Comparison of ENCODE assay signal across 17 cellular contexts in genomic region chr7:4014649-4015048, GRCh38.
DNase-seq lines count a peak whose midpoint lies in the region; ATAC-seq, FAIRE-seq and TF ChIP-seq lines count a peak whose summit lies in the region.
"Had no signal": no experiment of that assay in that cellular context is flagged by ENCODE, and none has a peak within 500 bp of the region (broad histone marks: within the 10 kb centered on the region; RNA-seq: fewer than 3 reads in every experiment).

No MANE protein-coding gene starts in this region.

- no peak for TF ChIP-seq RAD21 in HepG2 (CRISPR knock-in tag; IDR thresholded peaks at IDR 0.05)

- H3K27me3 ChIP-seq in right lobe of liver (no peaks in the 10 kb centered on the region), HepG2 (ENCODE audit: control insufficient read depth in 1 of 2, insufficient read depth in 2 of 2, low read length in 2 of 2) (no peaks in the 10 kb centered on the region), endothelial cell of umbilical vein (ENCODE audit: control insufficient read depth in 2 of 2, insufficient read depth in 2 of 2, low read length in 2 of 2) (no peaks in the 10 kb centered on the region), vagina (no peaks in the 10 kb centered on the region)
- H3K27me3 ChIP-seq: BLaER1 had no signal

- TF ChIP-seq POLR2A in right lobe of liver (IDR thresholded peaks at IDR 0.05) (no peak), HepG2 (IDR thresholded peaks at IDR 0.05; ENCODE audit: insufficient read depth in 1 of 2, low read depth in 2 of 2, low read length in 2 of 2) (no peak), endothelial cell of umbilical vein (IDR thresholded peaks at IDR 0.05; ENCODE audit: low read depth, low read length) (no peak), vagina (IDR thresholded peaks at IDR 0.05) (no peak)

- intact Hi-C loops in right lobe of liver (cut with DNase I) = no loop called here
- intact Hi-C loops in HepG2 (cut with micrococcal nuclease; ENCODE audit: unreplicated experiment) = no loop called here
- intact Hi-C loops in endothelial cell of umbilical vein (cut with micrococcal nuclease) = no loop called here
- intact Hi-C loops in vagina (cut with DNase I) = no loop called here

- no peak overlapping the region for H3K27ac ChIP-seq in right lobe of liver
- no peak overlapping the region for H3K27ac ChIP-seq in HepG2 (ENCODE audit: extremely low read length, insufficient read depth, low read length)
- peak overlapping the region; percentile 50 for H3K27ac ChIP-seq in endothelial cell of umbilical vein (ENCODE audit: insufficient read depth, low read depth, low read length)
- H3K27ac ChIP-seq in vagina = no peak overlapping the region
- H3K27ac ChIP-seq: BLaER1, HL-60 had no signal

- H3K4me3 ChIP-seq in right lobe of liver (no peak overlapping the region), HepG2 (replicated peaks in 1 of 3; ENCODE audit: insufficient read depth in 1 of 3, low read depth in 2 of 3, low read length in 3 of 3) (no peak overlapping the region), endothelial cell of umbilical vein (replicated peaks in 1 of 3; ENCODE audit: insufficient read depth in 1 of 3, low read depth in 1 of 3, low read length in 3 of 3) (no peak overlapping the region), vagina (no peak overlapping the region)
- H3K4me3 ChIP-seq: BLaER1, GM12878 had no signal

- no peaks in the 10 kb centered on the region for H3K9me1 ChIP-seq in endothelial cell of umbilical vein (replicated peaks; ENCODE audit: control insufficient read depth, extremely low read depth, insufficient read depth, low read length)

- FAIRE-seq in HepG2 (lab: Jason Lieb, UNC) (no peak), endothelial cell of umbilical vein (lab: Jason Lieb, UNC) (peak; percentile 26)
- FAIRE-seq: GM12878 had no signal

- DNase-seq in right lobe of liver (no peak), HepG2 (ENCODE audit: low spot score) (no peak), endothelial cell of umbilical vein (ENCODE audit: low read depth, low spot score) (no peak), retina (peak; percentile 50), vagina (ENCODE audit: extremely low spot score in 2 of 2) (peak; percentile 7 to 20), CD1c-positive myeloid dendritic cell (ENCODE audit: extremely low spot score) (no peak)
- DNase-seq: 8988T; AML-193; CD4-positive, CD25-positive, alpha-beta regulatory T cell; DMS79; GOT3; H9 had no signal

- CTCF ChIA-PET in HepG2 (lab: Yijun Ruan, JAX; ENCODE audit: low intra/inter-chr PET ratio, low total read pairs) = no interaction called here
- CTCF ChIA-PET in endothelial cell of umbilical vein (lab: Charles Lee) = no interaction called here

- H3K36me3 ChIP-seq in right lobe of liver (no peaks in the 10 kb centered on the region), HepG2 (replicated peaks in 1 of 2; ENCODE audit: control insufficient read depth in 1 of 2, insufficient read depth in 2 of 2, low read length in 2 of 2) (no peaks in the 10 kb centered on the region), endothelial cell of umbilical vein (ENCODE audit: control insufficient read depth in 2 of 2, extremely low read depth in 1 of 2, insufficient read depth in 2 of 2, low read length in 2 of 2) (no peaks in the 10 kb centered on the region), vagina (peaks cover 0 to 8% of the 10 kb centered on the region in 2 donors)
- H3K36me3 ChIP-seq: BLaER1 had no signal

- no peaks in the 10 kb centered on the region for H3K79me2 ChIP-seq in HepG2 (ENCODE audit: insufficient read depth, low read length)
- H3K79me2 ChIP-seq in endothelial cell of umbilical vein (ENCODE audit: control insufficient read depth, insufficient read depth, low read length) = no peaks in the 10 kb centered on the region

- POLR2A ChIA-PET in HepG2 (lab: Yijun Ruan, JAX) = no interaction called here
- POLR2A ChIA-PET in endothelial cell of umbilical vein (lab: Charles Lee) = no interaction called here

- TF ChIP-seq EP300 in HepG2 (IDR thresholded peaks at IDR 0.05; ENCODE audit: low read depth in 2 of 2, low read length in 2 of 2) (no peak), HepG2 (CRISPR knock-in tag; IDR thresholded peaks at IDR 0.05; ENCODE audit: borderline replicate concordance) (no peak)

- in situ Hi-C loops in HepG2 (cut with HindIII; ENCODE audit: extremely low pct_ligation_motif_present, low pct_unique_long_range_greater_than_20kb) = no loop called here

- H2AFZ ChIP-seq in HepG2 (ENCODE audit: low read length) (no peak overlapping the region), endothelial cell of umbilical vein (ENCODE audit: low read depth, low read length) (no peak overlapping the region)

- H3K9ac ChIP-seq in HepG2 (ENCODE audit: insufficient read depth, low read depth, low read length) (no peak overlapping the region), endothelial cell of umbilical vein (replicated peaks; ENCODE audit: extremely low read depth, insufficient read depth, low read length) (no peak overlapping the region)
- H3K9ac ChIP-seq: BLaER1 had no signal

- H4K20me1 ChIP-seq in HepG2 (ENCODE audit: insufficient read depth, low read length) (no peaks in the 10 kb centered on the region), endothelial cell of umbilical vein (replicated peaks; ENCODE audit: control insufficient read depth, extremely low read depth, insufficient read depth, low read length) (no peaks in the 10 kb centered on the region)
- H4K20me1 ChIP-seq: BLaER1 had no signal

- TF ChIP-seq CTCF in right lobe of liver (IDR thresholded peaks at IDR 0.05) = no peak
- TF ChIP-seq CTCF in HepG2 (CRISPR knock-in tag; IDR thresholded peaks at IDR 0.05) = no peak
- TF ChIP-seq CTCF in endothelial cell of umbilical vein (IDR thresholded peaks at IDR 0.05; ENCODE audit: extremely low read depth in 1 of 2, insufficient read depth in 1 of 2, low read depth in 1 of 2, low read length in 2 of 2) = no peak
- TF ChIP-seq CTCF in vagina (IDR thresholded peaks at IDR 0.05) = no peak

- peak; percentile 33 to 65 (median 40) for ATAC-seq in right lobe of liver
- no peak for ATAC-seq in HepG2
- no peak for ATAC-seq in HG02588 (IDR thresholded peaks at IDR 0.05; ENCODE audit: unreplicated experiment)
- no peak for ATAC-seq in HG02571 (IDR thresholded peaks at IDR 0.05; ENCODE audit: unreplicated experiment)
- ATAC-seq: GM12878 had no signal

- WGBS in right lobe of liver (ENCODE audit: insufficient coverage, low coverage, low lambda C conversion rate, missing lambda C conversion rate) = 42% methylated on average over 4 of the region's 7 CpGs
- WGBS in HepG2 (ENCODE audit: low lambda C conversion rate) = 72% methylated on average over 7 of the region's 7 CpGs

- no TSS peak for BruUV-seq in HepG2 (replicated peaks; lab: Mats Ljungman, UMichigan)
- BruUV-seq in endothelial cell of umbilical vein (replicated peaks; lab: Mats Ljungman, UMichigan) = no TSS peak

- dilution Hi-C loops in endothelial cell of umbilical vein (cut with MboI; ENCODE audit: extremely low pct_ligation_motif_present, low sequenced_read_pairs) = no loop called here

- peaks cover 0 to 10% (median 0%) of the 10 kb centered on the region in 4 donors for H3K4me1 ChIP-seq in right lobe of liver
- H3K4me1 ChIP-seq in HepG2 (ENCODE audit: insufficient read depth, low read length) = no peaks in the 10 kb centered on the region
- peaks cover 13% of the 10 kb centered on the region for H3K4me1 ChIP-seq in endothelial cell of umbilical vein (ENCODE audit: control insufficient read depth, extremely low read depth, insufficient read depth, low read length)
- H3K4me1 ChIP-seq in vagina = no peaks in the 10 kb centered on the region

- H3K4me2 ChIP-seq in HepG2 (ENCODE audit: low read depth, low read length) (no peak overlapping the region), endothelial cell of umbilical vein (ENCODE audit: insufficient read depth, low read length) (peak overlapping the region; percentile 60)

- H3K9me3 ChIP-seq in right lobe of liver (no peaks in the 10 kb centered on the region), HepG2 (ENCODE audit: low read length) (peaks cover 12% of the 10 kb centered on the region), endothelial cell of umbilical vein (replicated peaks; ENCODE audit: control insufficient read depth, insufficient read depth, low read length) (no peaks in the 10 kb centered on the region), vagina (peaks cover 7% of the 10 kb centered on the region)

TF ChIP-seq in HepG2, 621 proteins besides CTCF, POLR2A, EP300 and RAD21 (continues in another document):
- no peak for TF ChIP-seq ATAD3A (CRISPR knock-in tag; IDR thresholded peaks at IDR 0.05)

TF ChIP-seq in endothelial cell of umbilical vein, 7 proteins besides CTCF, POLR2A, EP300 and RAD21:
- no peak for TF ChIP-seq EZH2 (IDR thresholded peaks at IDR 0.05; ENCODE audit: borderline replicate concordance, low read depth, low read length, severe bottlenecking)
- TF ChIP-seq POLR2AphosphoS5 (IDR thresholded peaks at IDR 0.05; ENCODE audit: insufficient read depth, low read depth, low read length) = no peak
- TF ChIP-seq MAX (IDR thresholded peaks at IDR 0.05; ENCODE audit: insufficient read depth, insufficient read length) = no peak
- no peak for TF ChIP-seq MYC (IDR thresholded peaks at IDR 0.05; ENCODE audit: low read depth, low read length)
- TF ChIP-seq GATA2 (IDR thresholded peaks at IDR 0.05; ENCODE audit: insufficient read depth, insufficient read length, low read depth, low read length) = no peak
- no peak for TF ChIP-seq FOS (IDR thresholded peaks at IDR 0.05; ENCODE audit: borderline replicate concordance, insufficient read depth, low read length)
- TF ChIP-seq JUN (IDR thresholded peaks at IDR 0.05; ENCODE audit: borderline replicate concordance, insufficient read depth, insufficient read length, low read depth) = no peak
TF ChIP-seq in endothelial cell of umbilical vein: peak in this region for 0.

Comparison
In these comparisons a context has a peak if more than half of its experiments do, and no peak if none do; other contexts are left out.
1. ATAC-seq: peak in right lobe of liver (4 of 4); none in HepG2 (single experiment), HG02588 (single experiment) and HG02571 (single experiment).
2. DNase-seq: peak in retina (single experiment) and vagina (2 of 2); none in right lobe of liver (0 of 3), HepG2 (single experiment), endothelial cell of umbilical vein (single experiment) and CD1c-positive myeloid dendritic cell (single experiment).